ENCODE assay signal across 15 cellular contexts in the genomic region with DNA sequence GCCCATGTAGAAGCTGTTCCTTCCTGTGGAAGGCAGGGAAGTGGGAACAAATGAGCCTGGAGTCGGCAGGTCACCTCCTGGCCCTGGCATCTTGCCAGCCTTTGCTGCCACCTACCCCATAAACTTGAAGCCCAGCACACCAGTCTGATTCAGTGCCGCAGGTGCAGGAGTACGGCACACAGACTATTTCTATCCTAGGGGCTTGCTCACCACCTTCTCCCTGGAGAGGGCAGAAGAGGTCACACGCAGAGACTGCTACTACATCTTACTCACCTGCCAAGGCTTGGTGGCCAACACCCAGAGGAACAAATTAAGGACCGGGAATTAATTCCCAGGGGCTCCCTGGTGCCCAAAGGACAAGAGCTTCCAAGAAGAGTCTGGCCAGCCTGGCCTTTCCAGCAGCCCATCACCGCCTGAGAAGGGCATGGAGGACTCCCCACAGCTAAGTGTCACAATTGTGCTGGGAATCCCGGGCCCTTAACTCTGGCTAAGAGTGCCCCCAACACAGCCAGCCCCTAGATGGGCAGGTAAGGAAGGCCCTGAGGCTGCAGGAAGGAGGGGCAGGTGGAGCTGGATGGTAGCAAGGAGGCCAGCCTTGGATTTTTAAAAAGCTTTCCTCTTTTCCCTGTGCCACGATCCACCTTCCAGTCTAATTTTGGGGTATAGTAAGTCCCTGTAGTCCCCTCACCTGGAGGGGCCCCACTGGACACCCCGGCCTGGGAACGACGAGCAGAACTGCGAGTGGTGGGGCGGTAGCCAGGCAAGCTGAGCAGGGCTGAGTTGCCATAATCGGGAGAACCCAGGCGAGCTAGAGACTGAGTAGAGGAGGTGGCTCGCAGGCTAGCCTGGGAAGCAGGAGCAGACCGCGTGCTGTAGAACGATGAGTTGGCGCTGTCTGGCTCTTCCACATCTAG. TPM values are rescaled to one million over a fixed set of nuclear protein-coding genes. Genes with fewer than 3 reads are reported as not detected.
A peak's percentile ranks its signal among the peaks of the same experiment; 100 is the strongest.
DNase-seq lines count a peak whose midpoint lies in the region; ATAC-seq, FAIRE-seq and TF ChIP-seq lines count a peak whose summit lies in the region.
"Had no signal": no experiment of that assay in that cellular context is flagged by ENCODE, and none has a peak within 500 bp of the region (broad histone marks: within the 10 kb centered on the region; RNA-seq: fewer than 3 reads in every experiment).

No MANE protein-coding gene starts in this region.

- FAIRE-seq in GM12892 (lab: Jason Lieb, UNC), result no peak

- H3K9me3 ChIP-seq in left ventricle myocardium inferior (replicated peaks), result no peaks in the 10 kb centered on the region
- no peaks in the 10 kb centered on the region for H3K9me3 ChIP-seq in Panc1 (ENCODE audit: control insufficient read depth, insufficient read depth, low read depth, low read length)
- H3K9me3 ChIP-seq: HAP-1, uterus had no signal

- no TSS peak for BruUV-seq in Panc1 (replicated peaks; lab: Mats Ljungman, UMichigan)

- POLR2A ChIA-PET in Panc1 (lab: Charles Lee), result interaction anchor here (0.6 kb wide), 1 partner anchor 94 kb away, joined by 6 read pairs; no protein-coding TSS in a partner anchor

- no peaks in the 10 kb centered on the region for H3K27me3 ChIP-seq in left ventricle myocardium inferior (ENCODE audit: low read depth)
- H3K27me3 ChIP-seq in Panc1 (ENCODE audit: control insufficient read depth, insufficient read depth, low read length), result no peaks in the 10 kb centered on the region
- H3K27me3 ChIP-seq: uterus had no signal

- no peak for TF ChIP-seq POLR2A in GM12892 (IDR thresholded peaks at IDR 0.05; ENCODE audit: low read depth, low read length)

- TF ChIP-seq CTCF in left ventricle myocardium inferior (IDR thresholded peaks at IDR 0.05; ENCODE audit: borderline replicate concordance) (no peak), Panc1 (IDR thresholded peaks at IDR 0.05) (no peak)

- DNase-seq in left ventricle myocardium inferior (no peak), Right ventricle myocardium inferior (ENCODE audit: missing footprints) (no peak), Panc1 (ENCODE audit: low read depth, low spot score) (no peak), lung microvascular endothelial cell (ENCODE audit: low read depth in 2 of 2) (peak; percentile 24 to 45), OCI-M1 (lab: John Stamatoyannopoulos, UW) (no peak), DMS153 (lab: John Stamatoyannopoulos, UW) (no peak), GM12892 (ENCODE audit: insufficient read length) (no peak)
- DNase-seq in stimulated activated CD4-positive, alpha-beta T cell treated with anti-CD3 and anti-CD28 coated beads, Interleukin-12 subunit alpha, Interleukin-12 subunit beta, amount 100 ng/mL, for 4 hours, result no peak
- DNase-seq: effector memory CD4-positive, alpha-beta T cell; foreskin fibroblast; immature natural killer cell; NCI-H2107 had no signal

- intact Hi-C loops in left ventricle myocardium inferior (cut with micrococcal nuclease) (no loop called here), Right ventricle myocardium inferior (cut with DNase I) (no loop called here), Panc1 (cut with micrococcal nuclease; ENCODE audit: unreplicated experiment) (no loop called here)

- in situ Hi-C loops in Panc1 (cut with HindIII; ENCODE audit: low pct_unique_long_range_greater_than_20kb, low sequenced_read_pairs), result no loop called here

- ATAC-seq in Right ventricle myocardium inferior (no peak), Panc1 (0 out of 2 replicates have a peak, but pooled peaks have one; percentile 1)
- ATAC-seq: activated CD4-positive, CD25-positive, alpha-beta regulatory T cell treated with anti-CD3 and anti-CD28 coated beads, Interleukin-2, amount 50 U/mL, for 24 hours had no signal

- H3K36me3 ChIP-seq in left ventricle myocardium inferior (peaks cover 94% of the 10 kb centered on the region), Panc1 (ENCODE audit: control insufficient read depth, insufficient read depth, low read length) (peaks cover 15% of the 10 kb centered on the region)
- H3K36me3 ChIP-seq: uterus had no signal

- no peak overlapping the region for H3K4me3 ChIP-seq in left ventricle myocardium inferior
- no peak overlapping the region for H3K4me3 ChIP-seq in Panc1 (ENCODE audit: low read depth in 2 of 2, low read length in 2 of 2)
- H3K4me3 ChIP-seq: HAP-1, uterus had no signal

- H3K27ac ChIP-seq in left ventricle myocardium inferior (replicated peaks), result peak overlapping the region; percentile 3
- H3K27ac ChIP-seq in Panc1 (ENCODE audit: low read length), result no peak overlapping the region

- CTCF ChIA-PET in Panc1 (lab: Charles Lee), result interaction anchor here (0.5 kb wide), 1 partner anchor 135 kb away, joined by 7 read pairs; no protein-coding TSS in a partner anchor

- peaks cover 22% of the 10 kb centered on the region for H3K4me1 ChIP-seq in left ventricle myocardium inferior
- H3K4me1 ChIP-seq in Panc1 (ENCODE audit: control insufficient read depth, insufficient read depth, low read length), result 0 out of 2 replicates have a peak, but pooled peaks cover 5% of the 10 kb centered on the region
- H3K4me1 ChIP-seq: HAP-1, uterus had no signal

RNA-seq across cellular contexts. Expression of gene IL18BP, which starts 6.9 kb away (rescaled TPM):
- total RNA-seq in left ventricle myocardium inferior (4.9 TPM), Right ventricle myocardium inferior (5.1 TPM), Panc1 (2021; ENCODE audit: unreplicated experiment) (18.2 TPM), lung microvascular endothelial cell (1.1 and 2.0 TPM in 2 replicates)
- 7.9 TPM for polyA plus RNA-seq in Panc1 (2012; ENCODE audit: insufficient read length)
- 5.1 TPM for polyA plus RNA-seq in GM12892 (2012; ENCODE audit: missing spikeins)

Comparison
In these comparisons a context has a peak if more than half of its experiments do, and no peak if none do; other contexts are left out.
1. DNase-seq: peak in lung microvascular endothelial cell (2 of 2); none in left ventricle myocardium inferior (single experiment), Right ventricle myocardium inferior (single experiment), Panc1 (single experiment), stimulated activated CD4-positive, alpha-beta T cell treated with anti-CD3 and anti-CD28 coated beads, Interleukin-12 subunit alpha, Interleukin-12 subunit beta, amount 100 ng/mL, for 4 hours (single experiment), OCI-M1 (single experiment), DMS153 (single experiment) and GM12892 (single experiment).